Comparison of ENCODE assay signal across 10 cellular contexts in the genomic region with DNA sequence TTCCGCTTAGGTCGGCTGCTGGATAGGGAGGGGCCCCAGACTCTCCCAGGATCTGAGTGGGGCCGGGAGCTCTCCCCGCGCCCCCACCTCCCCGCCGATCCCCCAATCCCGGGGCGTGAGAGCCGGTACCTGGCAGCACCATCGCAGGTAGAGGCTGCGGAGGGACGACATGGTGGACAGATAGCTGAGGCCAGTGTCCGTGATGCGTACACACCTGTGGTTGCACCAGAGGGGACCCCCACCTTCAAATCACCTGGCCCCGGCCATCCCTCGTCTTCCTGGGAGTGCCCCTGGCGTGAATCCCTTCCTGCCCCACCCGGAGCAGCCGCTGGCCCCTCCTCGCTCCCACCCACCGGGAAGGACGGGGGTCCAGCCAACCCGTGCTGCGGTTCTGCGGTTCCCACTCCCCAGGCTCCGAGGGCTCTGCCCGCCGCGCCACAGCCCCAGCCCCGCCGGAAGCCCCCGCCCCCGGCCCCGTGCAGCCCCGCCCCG. TPM values are rescaled to one million over a fixed set of nuclear protein-coding genes. Genes with fewer than 3 reads are reported as not detected.
DNase-seq lines count a peak whose midpoint lies in the region; ATAC-seq and TF ChIP-seq lines count a peak whose summit lies in the region.
"Had no signal": no experiment of that assay in that cellular context is flagged by ENCODE, and none has a peak within 500 bp of the region (broad histone marks: within the 10 kb centered on the region; RNA-seq: fewer than 3 reads in every experiment).

No MANE protein-coding gene starts in this region.

- H3K4me1 ChIP-seq in H9 (ENCODE audit: insufficient read depth, low read length), result no peaks in the 10 kb centered on the region
- H3K4me1 ChIP-seq in ascending aorta, result peaks cover 6 to 8% of the 10 kb centered on the region in 2 donors
- peaks cover 29% of the 10 kb centered on the region for H3K4me1 ChIP-seq in lower lobe of right lung

- H2AFZ ChIP-seq in H9 (ENCODE audit: low read length), result no peak overlapping the region

- ATAC-seq in lower lobe of right lung (no peak), GM19395 (IDR thresholded peaks at IDR 0.05; ENCODE audit: unreplicated experiment) (no peak)

- no peak overlapping the region for H3K56ac ChIP-seq in H9 (ENCODE audit: insufficient read length, low read depth, low read length)

- H4K5ac ChIP-seq in H9 (ENCODE audit: insufficient read length, low read depth, low read length), result no peak overlapping the region

- H3K27me3 ChIP-seq in H9 (ENCODE audit: insufficient read depth, low read length) (peaks cover 19% of the 10 kb centered on the region), ascending aorta (peaks cover 29% of the 10 kb centered on the region), lower lobe of right lung (ENCODE audit: low read depth) (peaks cover 66% of the 10 kb centered on the region)

- H3K18ac ChIP-seq in H9 (ENCODE audit: insufficient read length, low read depth, low read length), result no peak overlapping the region

- H3K4me3 ChIP-seq in ascending aorta (peak overlapping the region; percentile 9 to 45), lower lobe of right lung (peak overlapping the region; percentile 50)

- peaks cover 0 to 9% of the 10 kb centered on the region in 2 experiments; a peak in 2 of 4 replicates for H3K4me1 Mint-ChIP-seq in H9

- H3K4me3 Mint-ChIP-seq in H9, result peak overlapping the region; percentile 49 to 70

- no CpG with 5 or more reads among the region's 37 CpGs for WGBS in H9 (ENCODE audit: extremely low coverage, insufficient read length, low lambda C conversion rate)

- no peak overlapping the region for H2BK120ac ChIP-seq in H9 (ENCODE audit: low read depth, low read length, poor library complexity, severe bottlenecking)

- H3K23ac ChIP-seq in H9 (ENCODE audit: insufficient read length, low read depth, low read length), result no peak overlapping the region

- H3K4me2 ChIP-seq in H9 (ENCODE audit: insufficient read depth, insufficient read length, low read length), result peak overlapping the region; percentile 56

- no peak overlapping the region for H3K9ac ChIP-seq in H9 (ENCODE audit: extremely low read depth, insufficient read length, low read length)

- H4K91ac ChIP-seq in H9 (ENCODE audit: insufficient read length, low read depth, low read length), result no peak overlapping the region

- no peak overlapping the region for H2BK15ac ChIP-seq in H9 (ENCODE audit: low read depth, low read length)

- H3K36me3 ChIP-seq in ascending aorta, result no peaks in the 10 kb centered on the region
- no peaks in the 10 kb centered on the region for H3K36me3 ChIP-seq in lower lobe of right lung

- no peaks in the 10 kb centered on the region for H3K79me1 ChIP-seq in H9 (ENCODE audit: insufficient read depth, low read depth, low read length, poor library complexity, severe bottlenecking)

- no peak overlapping the region for H2BK5ac ChIP-seq in H9 (ENCODE audit: insufficient read length, low read length)

- DNase-seq in H9 (no peak), ascending aorta (ENCODE audit: low spot score in 2 of 2) (no peak), lower lobe of right lung (no peak), NCI-H146 (lab: John Stamatoyannopoulos, UW) (no peak), SHP77 treated with DMSO at 0.1 percent for 48 hours (lab: John Stamatoyannopoulos, UW) (no peak), NCI-H526 (lab: John Stamatoyannopoulos, UW) (no peak)
- DNase-seq: DMS 273 treated with DMSO at 0.1 percent for 48 hours, MM.1S had no signal

- intact Hi-C loops in ascending aorta (cut with DNase I), result no loop called here
- intact Hi-C loops in lower lobe of right lung (cut with DNase I), result no loop called here

- H2AK5ac ChIP-seq in H9 (ENCODE audit: insufficient read length, low read length), result no peak overlapping the region

- H3T11ph ChIP-seq in H9 (ENCODE audit: low read length), result no peak overlapping the region

- peaks cover 20% of the 10 kb centered on the region for H3K23me2 ChIP-seq in H9 (ENCODE audit: insufficient read length, low read depth, low read length, poor library complexity, severe bottlenecking)

- H3K27ac ChIP-seq in C4-2B (peak overlapping the region; percentile 94), H9 (ENCODE audit: insufficient read length, low read depth, low read length) (no peak overlapping the region), ascending aorta (no peak overlapping the region), lower lobe of right lung (no peak overlapping the region)

- no peak overlapping the region for H3K4ac ChIP-seq in H9 (ENCODE audit: low read depth, low read length)

- H2BK20ac ChIP-seq in H9 (ENCODE audit: low read depth, low read length, poor library complexity, severe bottlenecking), result no peak overlapping the region

- no peaks in the 10 kb centered on the region for H3K36me3 Mint-ChIP-seq in H9 (ENCODE audit: insufficient read depth in 1 of 3, low read depth in 3 of 3)

- TF ChIP-seq CTCF in C4-2B (conservative IDR thresholded peaks at IDR 0.05) (no peak), H9 (conservative IDR thresholded peaks at IDR 0.05) (no peak), ascending aorta (IDR thresholded peaks at IDR 0.05) (no peak), lower lobe of right lung (IDR thresholded peaks at IDR 0.05) (no peak)

- H3K9me3 ChIP-seq in H9 (ENCODE audit: control insufficient read depth, low read depth, low read length) (no peaks in the 10 kb centered on the region), ascending aorta (no peaks in the 10 kb centered on the region), lower lobe of right lung (no peaks in the 10 kb centered on the region)

- no peaks in the 10 kb centered on the region for H3K79me2 ChIP-seq in H9 (ENCODE audit: insufficient read depth, low read length)

- no peak overlapping the region for H2BK12ac ChIP-seq in H9 (ENCODE audit: insufficient read length, low read depth, low read length)

- no peaks in the 10 kb centered on the region for H4K20me1 ChIP-seq in H9 (ENCODE audit: control insufficient read depth, insufficient read depth, insufficient read length)

- H3K27ac Mint-ChIP-seq in H9, result no peak overlapping the region

- H3K9me3 Mint-ChIP-seq in H9, result no peaks in the 10 kb centered on the region; a peak in 1 of 5 replicates

- H3K27me3 Mint-ChIP-seq in H9 (ENCODE audit: low read depth), result peaks cover 87% of the 10 kb centered on the region

- H3K14ac ChIP-seq in H9 (ENCODE audit: insufficient read depth, low read length), result no peak overlapping the region

- H4K8ac ChIP-seq in H9 (replicated peaks; ENCODE audit: insufficient read length, low read depth, low read length), result no peak overlapping the region

RNA-seq across cellular contexts. Expression of gene WDR24, which starts 4.7 kb away (rescaled TPM):
- 18.3 and 19.5 TPM in 2 replicates for total RNA-seq in H9 (2021)
- total RNA-seq in ascending aorta, result 11.4 TPM
- 13.1 TPM for total RNA-seq in lower lobe of right lung

RNA-seq across cellular contexts. Expression of gene FBXL16, which starts 10.7 kb away (rescaled TPM):
- total RNA-seq in H9 (2021) (9.6 and 10.7 TPM in 2 replicates), ascending aorta (not detected), lower lobe of right lung (11.0 TPM)

RNA-seq across cellular contexts. Expression of gene JMJD8, which starts 10.8 kb away (rescaled TPM):
- 50.1 and 52.7 TPM in 2 replicates for total RNA-seq in H9 (2021)
- total RNA-seq in ascending aorta, result 158 TPM
- 43.2 TPM for total RNA-seq in lower lobe of right lung

RNA-seq across cellular contexts. Expression of gene STUB1, which starts 14.7 kb away (rescaled TPM):
- total RNA-seq in H9 (2021) (95.6 and 102 TPM in 2 replicates), ascending aorta (258 TPM), lower lobe of right lung (86.0 TPM)

RNA-seq across cellular contexts. Expression of gene RHBDL1, which starts 19.4 kb away (rescaled TPM):
- 7.6 and 8.8 TPM in 2 replicates for total RNA-seq in H9 (2021)
- 1.1 TPM for total RNA-seq in ascending aorta
- total RNA-seq in lower lobe of right lung, result 2.0 TPM

Comparison
In these comparisons a context has a peak if more than half of its experiments do, and no peak if none do; other contexts are left out.
1. RNA of gene FBXL16, which starts 10.7 kb away (total RNA-seq): 11.0 TPM in lower lobe of right lung (single experiment) and 9.6 to 10.7 TPM in H9; not detected in ascending aorta (single experiment); every median in the first group is over 10 times any median in the second.